Comparison of ENCODE assay signal across 8 cellular contexts in the genomic region with DNA sequence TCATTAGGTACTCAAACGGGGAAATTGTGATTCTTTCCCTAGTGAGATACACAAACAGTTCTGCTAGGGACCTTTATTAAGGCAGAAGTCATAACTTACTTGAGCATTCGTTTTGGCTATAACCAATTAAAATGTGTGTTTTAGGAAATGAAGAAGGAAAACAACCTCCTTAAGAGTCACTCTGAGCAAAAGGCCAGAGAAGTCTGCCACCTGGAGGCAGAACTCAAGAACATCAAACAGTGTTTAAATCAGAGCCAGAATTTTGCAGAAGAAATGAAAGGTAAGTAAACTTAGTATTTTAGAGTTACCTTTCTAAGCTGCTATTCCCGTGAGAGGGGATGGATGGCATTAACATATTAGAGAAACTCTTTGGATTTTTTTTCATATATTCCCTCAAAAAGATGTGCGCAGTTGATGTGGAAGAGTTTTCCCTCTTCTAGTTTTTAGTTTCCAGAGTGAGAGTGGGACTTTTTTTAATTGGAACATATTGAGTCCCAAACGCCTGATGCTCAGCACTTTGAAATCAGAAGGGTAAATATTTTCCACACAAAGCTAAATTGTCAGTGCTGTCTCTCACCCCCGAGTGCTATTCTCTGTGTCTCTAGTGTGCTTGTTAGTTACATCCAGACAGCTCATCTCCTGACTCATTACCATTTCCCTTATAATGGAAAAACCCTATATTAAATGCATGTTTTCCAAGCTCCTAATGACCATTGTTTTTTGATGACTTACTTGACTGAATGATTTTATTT. TPM values are rescaled to one million over a fixed set of nuclear protein-coding genes. Genes with fewer than 3 reads are reported as not detected.
A peak's percentile ranks its signal among the peaks of the same experiment; 100 is the strongest.
DNase-seq lines count a peak whose midpoint lies in the region; ATAC-seq and TF ChIP-seq lines count a peak whose summit lies in the region.

No MANE protein-coding gene starts in this region.

- TF ChIP-seq CTCF in astrocyte of the cerebellum (IDR thresholded peaks at IDR 0.05; ENCODE audit: low read depth, low read length, missing control alignments), result peak; percentile 81

- H3K4me3 ChIP-seq in astrocyte of the cerebellum (ENCODE audit: low read depth, low read length), result no peak overlapping the region

- in situ Hi-C loops in astrocyte of the cerebellum (cut with HindIII; ENCODE audit: low sequenced_read_pairs), result no loop called here

- peak; percentile 6 for DNase-seq in stimulated activated CD4-positive, alpha-beta T cell treated with anti-CD3 and anti-CD28 coated beads, Interleukin-2, amount 100 ng/mL, for 4 hours (ENCODE audit: low read depth)
- no peak for DNase-seq in stimulated activated CD4-positive, alpha-beta T cell treated with anti-CD3 and anti-CD28 coated beads, Interleukin-12 subunit alpha, Interleukin-12 subunit beta, amount 100 ng/mL, for 4 hours
- DNase-seq in H4 (ENCODE audit: low spot score) (peak; percentile 28), NCI-H2227 (lab: John Stamatoyannopoulos, UW; ENCODE audit: unreplicated experiment) (peak; percentile 30), astrocyte of the cerebellum (ENCODE audit: low read depth) (peak; percentile 40), left kidney (ENCODE audit: low read depth, low spot score) (peak; percentile 54), amniotic stem cell (lab: John Stamatoyannopoulos, UW) (no peak)

- ATAC-seq in HG03571 (IDR thresholded peaks at IDR 0.05; ENCODE audit: unreplicated experiment), result no peak

RNA-seq across cellular contexts. Expression of a gene that starts 34.9 kb away (rescaled TPM):
- 37.8 and 65.5 TPM in 2 replicates for total RNA-seq in H4 (2014; rRNA removed; shearing (Covaris generic))

Comparison
In these comparisons a context has a peak if more than half of its experiments do, and no peak if none do; other contexts are left out.
1. DNase-seq: peak in stimulated activated CD4-positive, alpha-beta T cell treated with anti-CD3 and anti-CD28 coated beads, Interleukin-2, amount 100 ng/mL, for 4 hours (single experiment), H4 (single experiment), NCI-H2227 (single experiment), astrocyte of the cerebellum (single experiment) and left kidney (single experiment); none in stimulated activated CD4-positive, alpha-beta T cell treated with anti-CD3 and anti-CD28 coated beads, Interleukin-12 subunit alpha, Interleukin-12 subunit beta, amount 100 ng/mL, for 4 hours (single experiment) and amniotic stem cell (single experiment).